8 cellular contexts compared by ENCODE assay signal in the genomic region with DNA sequence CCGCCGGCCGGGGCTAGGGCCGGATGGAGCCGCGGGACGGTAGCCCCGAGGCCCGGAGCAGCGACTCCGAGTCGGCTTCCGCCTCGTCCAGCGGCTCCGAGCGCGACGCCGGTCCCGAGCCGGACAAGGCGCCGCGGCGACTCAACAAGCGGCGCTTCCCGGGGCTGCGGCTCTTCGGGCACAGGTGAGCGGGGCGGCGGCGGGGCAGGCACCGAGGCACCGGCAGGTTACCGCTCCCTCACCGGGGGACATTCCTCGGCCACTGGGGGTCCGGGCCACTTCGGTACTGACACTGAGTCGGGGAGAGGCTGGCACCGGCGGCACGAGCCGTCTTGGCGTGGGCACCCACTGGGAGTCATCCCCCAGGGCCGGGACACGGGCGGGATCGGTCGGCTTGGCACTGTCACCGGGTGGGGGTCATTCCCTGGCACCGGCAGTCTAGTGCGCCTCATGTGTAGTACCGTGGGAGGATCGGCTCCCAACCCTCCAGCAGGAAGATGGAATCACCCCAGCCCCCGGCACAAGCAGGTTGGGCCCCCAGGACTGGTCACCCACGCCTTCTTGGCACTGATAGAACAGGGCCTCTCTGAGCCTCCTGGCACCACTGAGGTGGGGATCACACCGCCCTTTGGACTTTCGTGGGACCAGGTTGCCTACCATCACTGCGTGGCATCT. TPM values are rescaled to one million over a fixed set of nuclear protein-coding genes. Genes with fewer than 3 reads are reported as not detected.
DNase-seq lines count a peak whose midpoint lies in the region; ATAC-seq and TF ChIP-seq lines count a peak whose summit lies in the region.

No MANE protein-coding gene starts in this region.

- peaks cover 3% of the 10 kb centered on the region; the same call in 2 of the 3 replicates for H3K36me3 Mint-ChIP-seq in GM23338 (ENCODE audit: low read depth)

- no peak overlapping the region for H3K27ac Mint-ChIP-seq in GM23338

- peak overlapping the region; percentile 92 for H3K4me2 ChIP-seq in GM23338
- H3K4me2 ChIP-seq in fibroblast of lung (ENCODE audit: extremely low read depth, insufficient read depth, low read length) = peak overlapping the region; percentile 88
- peak overlapping the region; percentile 81 for H3K4me2 ChIP-seq in parathyroid adenoma (ENCODE audit: low read length)

- H3K4me1 ChIP-seq in GM23338 (ENCODE audit: insufficient read depth) (peaks cover 75% of the 10 kb centered on the region), fibroblast of lung (ENCODE audit: control insufficient read depth, extremely low read depth, insufficient read depth, low read length) (peaks cover 9% of the 10 kb centered on the region), parathyroid adenoma (peaks cover 3% of the 10 kb centered on the region)

- H3K27ac ChIP-seq in AG04450 (ENCODE audit: low read depth, low read length) = no peak overlapping the region
- H3K27ac ChIP-seq in GM23338 (ENCODE audit: low read depth) = no peak overlapping the region
- H3K27ac ChIP-seq in fibroblast of lung (ENCODE audit: insufficient read depth, low read length) = peak overlapping the region; percentile 23
- H3K27ac ChIP-seq in parathyroid adenoma = no peak overlapping the region

- H2AFZ ChIP-seq in GM23338 = no peak overlapping the region
- H2AFZ ChIP-seq in fibroblast of lung (ENCODE audit: low read length) = peak overlapping the region; percentile 35
- H2AFZ ChIP-seq in parathyroid adenoma = peak overlapping the region; percentile 58

- CTCF ChIA-PET in AG04450 (lab: Charles Lee) = interaction anchor here (0.6 to 2.3 kb wide), 4 partner anchors 9 to 33 kb away, joined by 3 to 11 read pairs (median 4); no protein-coding TSS in a partner anchor

- H3K4me3 ChIP-seq in AG04450 (ENCODE audit: low read depth, low read length) = peak overlapping the region; percentile 90
- peak overlapping the region; percentile 80 for H3K4me3 ChIP-seq in GM23338
- peak overlapping the region; percentile 74 to 91 (median 84) for H3K4me3 ChIP-seq in fibroblast of lung (replicated peaks in 1 of 4; ENCODE audit: control extremely low read depth in 1 of 4, insufficient read depth in 1 of 4, low read depth in 3 of 4, low read length in 4 of 4)
- H3K4me3 ChIP-seq in parathyroid adenoma (ENCODE audit: low read depth, low read length) = peak overlapping the region; percentile 49

- peaks cover 80% of the 10 kb centered on the region for H3K4me1 Mint-ChIP-seq in GM23338

- no peak for DNase-seq in AG04450 (ENCODE audit: low read depth, low spot score)
- DNase-seq in GM23338 (ENCODE audit: low spot score) = no peak
- peak; percentile 38 for DNase-seq in activated CD4-positive, alpha-beta T cell treated with anti-CD3 and anti-CD28 coated beads for 48 hours
- DNase-seq in fibroblast of lung (ENCODE audit: low read depth in 2 of 2) = no peak
- DNase-seq in NCI-H187 treated with DMSO at 0.1 percent for 48 hours (lab: John Stamatoyannopoulos, UW) = no peak
- no peak for DNase-seq in activated CD4-positive, CD25-positive, alpha-beta regulatory T cell (lab: John Stamatoyannopoulos, UW)

- ATAC-seq in GM23338 (no peak), HG03196 (IDR thresholded peaks at IDR 0.05; ENCODE audit: unreplicated experiment) (no peak)

- H3K9ac ChIP-seq in fibroblast of lung (ENCODE audit: insufficient read depth, low read length) (peak overlapping the region; percentile 74), parathyroid adenoma (no peak overlapping the region)

- H3K79me2 ChIP-seq in GM23338 (replicated peaks; ENCODE audit: insufficient read depth) (peaks cover 42% of the 10 kb centered on the region), fibroblast of lung (ENCODE audit: control insufficient read depth, insufficient read depth, low read length) (peaks cover 19% of the 10 kb centered on the region), parathyroid adenoma (peaks cover 21% of the 10 kb centered on the region)

- peaks cover 16% of the 10 kb centered on the region; the same call in 1 of the 2 replicates for H3F3A ChIP-seq in GM23338 (replicated peaks; ENCODE audit: low read depth)

- POLR2A ChIA-PET in AG04450 (lab: Yijun Ruan, JAX) = interaction anchor here (1.0 to 1.1 kb wide), 2 partner anchors 17 to 44 kb away, joined by 3 to 4 read pairs; no protein-coding TSS in a partner anchor

- H3K9me3 Mint-ChIP-seq in GM23338 = no peaks in the 10 kb centered on the region; the same call in 2 of the 3 replicates

- no peaks in the 10 kb centered on the region; the same call in 1 of the 2 replicates for H3K9me3 ChIP-seq in AG04450 (ENCODE audit: control insufficient read depth, insufficient read depth, low read length)
- H3K9me3 ChIP-seq in fibroblast of lung (ENCODE audit: control insufficient read depth, insufficient read depth, low read depth, low read length) = no peaks in the 10 kb centered on the region
- no peaks in the 10 kb centered on the region for H3K9me3 ChIP-seq in parathyroid adenoma (ENCODE audit: control insufficient read depth, low read length)

- no peaks in the 10 kb centered on the region for H3K9me2 ChIP-seq in GM23338 (ENCODE audit: insufficient read depth)

- H4K20me1 ChIP-seq in GM23338 (replicated peaks; ENCODE audit: insufficient read depth) (peaks cover 19% of the 10 kb centered on the region), fibroblast of lung (ENCODE audit: control insufficient read depth, extremely low read depth, insufficient read depth, low read length) (no peaks in the 10 kb centered on the region)

- H3K36me3 ChIP-seq in GM23338 (ENCODE audit: insufficient read depth) = no peaks in the 10 kb centered on the region
- H3K36me3 ChIP-seq in fibroblast of lung (ENCODE audit: control insufficient read depth, insufficient read depth, low read length) = no peaks in the 10 kb centered on the region
- no peaks in the 10 kb centered on the region for H3K36me3 ChIP-seq in parathyroid adenoma (ENCODE audit: control insufficient read depth, insufficient read depth, low read length)

- H3K4me3 Mint-ChIP-seq in GM23338 = peak overlapping the region; percentile 82

- H3K27me3 Mint-ChIP-seq in GM23338 (ENCODE audit: insufficient read depth, low read depth, poor library complexity) = peaks cover 10% of the 10 kb centered on the region

- TF ChIP-seq CTCF in AG04450 (IDR thresholded peaks at IDR 0.05; ENCODE audit: low read depth, low read length) = no peak
- TF ChIP-seq CTCF in GM23338 (conservative IDR thresholded peaks at IDR 0.05; ENCODE audit: low read depth in 2 of 2) = no peak
- TF ChIP-seq CTCF in fibroblast of lung (conservative IDR thresholded peaks at IDR 0.05 in 1 of 2, IDR thresholded peaks at IDR 0.05 in 1 of 2; ENCODE audit: low read depth in 1 of 2, low read length in 2 of 2) = no peak
- no peak for TF ChIP-seq CTCF in parathyroid adenoma (IDR thresholded peaks at IDR 0.05)

- no peaks in the 10 kb centered on the region for H3K27me3 ChIP-seq in AG04450 (ENCODE audit: control insufficient read depth, insufficient read depth, low read length)
- peaks cover 7% of the 10 kb centered on the region; the same call in 1 of the 2 replicates for H3K27me3 ChIP-seq in GM23338 (ENCODE audit: insufficient read depth)
- peaks cover 2% of the 10 kb centered on the region for H3K27me3 ChIP-seq in fibroblast of lung (ENCODE audit: control insufficient read depth, insufficient read depth, low read length)
- no peaks in the 10 kb centered on the region for H3K27me3 ChIP-seq in parathyroid adenoma (ENCODE audit: control insufficient read depth, insufficient read depth, low read length)

TF ChIP-seq in GM23338, 12 proteins besides CTCF, POLR2A, EP300 and RAD21 (continues in another document):
- TF ChIP-seq EZH2phosphoT487 (IDR thresholded peaks at IDR 0.05; ENCODE audit: unreplicated experiment) (no peak), JUNB (IDR thresholded peaks at IDR 0.05; ENCODE audit: unreplicated experiment) (no peak)

RNA-seq across cellular contexts. Expression of gene DGKZ, which starts 0.5 kb away (rescaled TPM):
- 15.8 and 23.2 TPM in 2 replicates for polyA plus RNA-seq in AG04450 (2011; rRNA removed)
- 28.1 and 32.6 TPM in 2 replicates for polyA minus RNA-seq in AG04450 (2011; rRNA and poly(A)+ RNA removed)
- 148 and 170 TPM in 2 replicates for total RNA-seq in GM23338 (2014; rRNA removed; shearing (Covaris generic))
- polyA plus RNA-seq in GM23338 (2016; fragmentation: Nextera tagmentation; extraction: Ambion mirVana) = 45.1 and 45.7 TPM in 2 replicates
- 24.9 and 35.5 TPM in 2 replicates for total RNA-seq in fibroblast of lung
- polyA plus RNA-seq in fibroblast of lung = 16.4 and 26.1 TPM in 2 replicates
- 34.5 and 44.0 TPM in 2 replicates for polyA plus RNA-seq in fibroblast of lung (2012)
- polyA minus RNA-seq in fibroblast of lung (ENCODE audit: low replicate concordance) = 71.9 and 76.7 TPM in 2 replicates

RNA-seq across cellular contexts. Expression of gene MDK, which starts 33.7 kb away (rescaled TPM):
- 445 and 578 TPM in 2 replicates for polyA plus RNA-seq in AG04450 (2011; rRNA removed)
- 66.6 and 91.2 TPM in 2 replicates for polyA minus RNA-seq in AG04450 (2011; rRNA and poly(A)+ RNA removed)
- 388 and 438 TPM in 2 replicates for total RNA-seq in GM23338 (2014; rRNA removed; shearing (Covaris generic))
- polyA plus RNA-seq in GM23338 (2016; fragmentation: Nextera tagmentation; extraction: Ambion mirVana) = 451 and 477 TPM in 2 replicates
- total RNA-seq in fibroblast of lung = 44.6 and 93.2 TPM in 2 replicates
- 131 and 169 TPM in 2 replicates for polyA plus RNA-seq in fibroblast of lung
- polyA plus RNA-seq in fibroblast of lung (2012) = 157 and 188 TPM in 2 replicates
- polyA minus RNA-seq in fibroblast of lung (ENCODE audit: low replicate concordance) = 45.2 and 79.7 TPM in 2 replicates

RNA-seq across cellular contexts. Expression of gene CHRM4, which starts 43.8 kb away (rescaled TPM):
- polyA plus RNA-seq in AG04450 (2011; rRNA removed) (0.11 TPM in 1 of 2 replicates, not detected in the other), GM23338 (2016; fragmentation: Nextera tagmentation; extraction: Ambion mirVana) (not detected in 2 replicates), fibroblast of lung (0.03 and 0.05 TPM in 2 replicates)
- polyA minus RNA-seq in AG04450 (2011; rRNA and poly(A)+ RNA removed) = not detected in 2 replicates
- 0.93 and 0.97 TPM in 2 replicates for total RNA-seq in GM23338 (2014; rRNA removed; shearing (Covaris generic))
- total RNA-seq in fibroblast of lung = under 0.01 TPM in 1 of 2 replicates, not detected in the other
- polyA plus RNA-seq in fibroblast of lung (2012) = 0.14 TPM in 1 of 2 replicates, not detected in the other
- polyA minus RNA-seq in fibroblast of lung (ENCODE audit: low replicate concordance) = 0.82 TPM in 1 of 2 replicates, not detected in the other
